Comparison of ENCODE assay signal across 22 cellular contexts in the genomic region with DNA sequence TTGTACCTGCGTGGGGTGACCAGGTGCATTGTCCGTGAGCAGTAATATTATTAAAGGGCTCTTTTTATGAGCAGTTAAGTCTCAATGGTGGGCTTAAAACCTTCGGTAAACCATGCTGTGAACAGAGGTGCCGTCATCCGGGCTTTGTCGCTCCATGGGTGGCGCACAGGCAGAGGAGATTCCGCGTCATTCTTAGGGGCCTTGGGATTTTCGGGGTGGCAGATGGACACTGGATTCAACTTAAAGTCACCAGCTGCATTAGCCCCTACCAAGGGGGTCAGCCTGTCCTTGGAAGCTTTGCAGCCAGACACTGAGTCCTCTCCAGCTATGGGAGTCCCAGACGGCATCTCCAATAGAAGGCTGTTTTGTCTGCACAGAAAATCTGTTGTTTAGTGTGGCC.
DNase-seq lines count a peak whose midpoint lies in the region; ATAC-seq and TF ChIP-seq lines count a peak whose summit lies in the region.
"Had no signal": no experiment of that assay in that cellular context is flagged by ENCODE, and none has a peak within 500 bp of the region (broad histone marks: within the 10 kb centered on the region; RNA-seq: fewer than 3 reads in every experiment).

No MANE protein-coding gene starts in this region.

- H3K9me3 Mint-ChIP-seq in activated naive CD4-positive, alpha-beta T cell treated with anti-CD3 and anti-CD28 coated beads, Interleukin-2, amount 50 U/mL, for 24 hours = peaks cover 14% of the 10 kb centered on the region
- peaks cover 20% of the 10 kb centered on the region for H3K9me3 Mint-ChIP-seq in activated naive CD4-positive, alpha-beta T cell treated with anti-CD3 and anti-CD28 coated beads, Interleukin-2, amount 10 ng/mL, durations not matched to agents 7 days and 5 days

- no peak overlapping the region for H3K4me3 Mint-ChIP-seq in activated naive CD4-positive, alpha-beta T cell treated with anti-CD3 and anti-CD28 coated beads, Interleukin-2, amount 50 U/mL, for 24 hours
- H3K4me3 Mint-ChIP-seq in activated naive CD4-positive, alpha-beta T cell treated with anti-CD3 and anti-CD28 coated beads, Interleukin-2, amount 10 ng/mL, durations not matched to agents 7 days and 5 days = no peak overlapping the region
- H3K4me3 Mint-ChIP-seq: activated CD4-positive, alpha-beta T cell treated with anti-CD3 and anti-CD28 coated beads, Interleukin-2, amount 10 ng/mL, durations not matched to agents 7 days and 5 days; CD8-positive, alpha-beta memory T cell; dendritic cell treated with granulocyte-macrophage colony-stimulating factor and Interleukin-4, amounts not matched to agents 40 ng/mL and 50 ng/mL, for 4 days had no signal

- H3K27ac ChIP-seq in RWPE2 (ENCODE audit: poor library complexity, severe bottlenecking) = no peak overlapping the region
- H3K27ac ChIP-seq in tibial artery = no peak overlapping the region
- no peak overlapping the region for H3K27ac ChIP-seq in sigmoid colon
- H3K27ac ChIP-seq: heart left ventricle, left ventricle myocardium inferior, thoracic aorta had no signal

- H3K36me3 ChIP-seq in RWPE2 (ENCODE audit: low read depth) = no peaks in the 10 kb centered on the region
- H3K36me3 ChIP-seq in mucosa of descending colon (ENCODE audit: low read depth) = no peaks in the 10 kb centered on the region
- H3K36me3 ChIP-seq in tibial artery = no peaks in the 10 kb centered on the region
- H3K36me3 ChIP-seq in sigmoid colon = no peaks in the 10 kb centered on the region
- H3K36me3 ChIP-seq: heart left ventricle, thoracic aorta had no signal

- CTCF ChIA-PET in activated naive CD4-positive, alpha-beta T cell treated with anti-CD3 and anti-CD28 coated beads, Interleukin-2, amount 10 ng/mL, durations not matched to agents 7 days and 5 days (lab: Charles Lee) = interaction anchor here (1.2 to 1.4 kb wide), 2 partner anchors 13 to 22 kb away, joined by 4 read pairs; no protein-coding TSS in a partner anchor

- H3K36me3 Mint-ChIP-seq in activated naive CD4-positive, alpha-beta T cell treated with anti-CD3 and anti-CD28 coated beads, Interleukin-2, amount 50 U/mL, for 24 hours = peaks cover 27% of the 10 kb centered on the region
- H3K36me3 Mint-ChIP-seq in activated naive CD4-positive, alpha-beta T cell treated with anti-CD3 and anti-CD28 coated beads, Interleukin-2, amount 10 ng/mL, durations not matched to agents 7 days and 5 days = peaks cover 21% of the 10 kb centered on the region

- H3K4me1 Mint-ChIP-seq in activated naive CD4-positive, alpha-beta T cell treated with anti-CD3 and anti-CD28 coated beads, Interleukin-2, amount 50 U/mL, for 24 hours = peaks cover 68% of the 10 kb centered on the region
- H3K4me1 Mint-ChIP-seq in activated naive CD4-positive, alpha-beta T cell treated with anti-CD3 and anti-CD28 coated beads, Interleukin-2, amount 10 ng/mL, durations not matched to agents 7 days and 5 days = peaks cover 44% of the 10 kb centered on the region

- ATAC-seq in RWPE2 (ENCODE audit: low read depth) (no peak), mucosa of descending colon (no peak)
- ATAC-seq: GM12878, heart left ventricle had no signal

- H3K9me3 ChIP-seq in RWPE2 (ENCODE audit: severe bottlenecking) (no peaks in the 10 kb centered on the region), mucosa of descending colon (peaks cover 11% of the 10 kb centered on the region), tibial artery (peaks cover 0 to 7% (median 0%) of the 10 kb centered on the region in 3 donors), sigmoid colon (peaks cover 0 to 6% (median 3%) of the 10 kb centered on the region in 4 donors)

- H3K27me3 ChIP-seq in RWPE2 (ENCODE audit: insufficient read depth, poor library complexity, severe bottlenecking) (no peaks in the 10 kb centered on the region), tibial artery (no peaks in the 10 kb centered on the region), sigmoid colon (no peaks in the 10 kb centered on the region)
- H3K27me3 ChIP-seq: heart left ventricle had no signal

- H3K4me3 ChIP-seq in RWPE2 (ENCODE audit: severe bottlenecking) (no peak overlapping the region), mucosa of descending colon (no peak overlapping the region), tibial artery (no peak overlapping the region), sigmoid colon (no peak overlapping the region)
- H3K4me3 ChIP-seq: GM12878, heart left ventricle, left ventricle myocardium inferior, thoracic aorta had no signal

- intact Hi-C loops in mucosa of descending colon (cut with DNase I, micrococcal nuclease) = no loop called here
- intact Hi-C loops in tibial artery (cut with DNase I; ENCODE audit: low total_unique reads) = no loop called here
- intact Hi-C loops in sigmoid colon (cut with DNase I) = loop anchor here (10.0 kb wide), 1 partner anchor 439 kb away; a partner anchor contains a TSS

- H3K4me1 ChIP-seq in RWPE2 (ENCODE audit: insufficient read depth, poor library complexity, severe bottlenecking) (no peaks in the 10 kb centered on the region), mucosa of descending colon (ENCODE audit: low read depth) (no peaks in the 10 kb centered on the region), tibial artery (peaks cover 0 to 27% (median 24%) of the 10 kb centered on the region in 4 donors), sigmoid colon (peaks cover 0 to 31% (median 25%) of the 10 kb centered on the region in 4 donors)

- TF ChIP-seq CTCF in RWPE2 (IDR thresholded peaks at IDR 0.05; ENCODE audit: poor library complexity, severe bottlenecking) = no peak
- TF ChIP-seq CTCF in mucosa of descending colon (IDR thresholded peaks at IDR 0.05) = no peak
- no peak for TF ChIP-seq CTCF in tibial artery (IDR thresholded peaks at IDR 0.05)
- no peak for TF ChIP-seq CTCF in sigmoid colon (IDR thresholded peaks at IDR 0.05)

- DNase-seq in activated naive CD4-positive, alpha-beta T cell treated with anti-CD3 and anti-CD28 coated beads, Interleukin-2, amount 10 ng/mL, durations not matched to agents 7 days and 5 days = no peak
- DNase-seq in RWPE2 (ENCODE audit: low spot score) (peak; percentile 14), mucosa of descending colon (peak in 2 of 3 donors; percentile 3 to 10), tibial artery (peak; percentile 13 to 21), sigmoid colon (no peak), NCI-H748 (lab: John Stamatoyannopoulos, UW; ENCODE audit: unreplicated experiment) (no peak), NCI-H2081 (lab: John Stamatoyannopoulos, UW) (no peak)
- DNase-seq: activated CD4-positive, alpha-beta T cell treated with anti-CD3 and anti-CD28 coated beads, Interleukin-2, amount 10 ng/mL, durations not matched to agents 7 days and 5 days; activated T-cell treated with anti-CD3 and anti-CD28 coated beads, Interleukin-2, amount 50 U/mL, for 1 hour; DMS53; left ventricle myocardium inferior; NCI-H146; NCI-H2171 treated with DMSO at 0.1 percent for 48 hours; NCI-H526 treated with DMSO at 0.1 percent for 48 hours; retina; SHP77 treated with DMSO at 0.1 percent for 48 hours had no signal

- TF ChIP-seq POLR2A in sigmoid colon (IDR thresholded peaks at IDR 0.05) = no peak

- peak overlapping the region; percentile 56 for H3K27ac Mint-ChIP-seq in activated naive CD4-positive, alpha-beta T cell treated with anti-CD3 and anti-CD28 coated beads, Interleukin-2, amount 50 U/mL, for 24 hours
- no peak overlapping the region for H3K27ac Mint-ChIP-seq in activated naive CD4-positive, alpha-beta T cell treated with anti-CD3 and anti-CD28 coated beads, Interleukin-2, amount 10 ng/mL, durations not matched to agents 7 days and 5 days
- H3K27ac Mint-ChIP-seq: activated CD4-positive, alpha-beta T cell treated with anti-CD3 and anti-CD28 coated beads, Interleukin-2, amount 10 ng/mL, durations not matched to agents 7 days and 5 days; dendritic cell treated with granulocyte-macrophage colony-stimulating factor and Interleukin-4, amounts not matched to agents 40 ng/mL and 50 ng/mL, for 4 days had no signal

- no peaks in the 10 kb centered on the region for H3K27me3 Mint-ChIP-seq in activated naive CD4-positive, alpha-beta T cell treated with anti-CD3 and anti-CD28 coated beads, Interleukin-2, amount 50 U/mL, for 24 hours
- no peaks in the 10 kb centered on the region for H3K27me3 Mint-ChIP-seq in activated naive CD4-positive, alpha-beta T cell treated with anti-CD3 and anti-CD28 coated beads, Interleukin-2, amount 10 ng/mL, durations not matched to agents 7 days and 5 days
- H3K27me3 Mint-ChIP-seq: activated CD4-positive, alpha-beta T cell treated with anti-CD3 and anti-CD28 coated beads, Interleukin-2, amount 10 ng/mL, durations not matched to agents 7 days and 5 days had no signal

- TF ChIP-seq EP300 in sigmoid colon (IDR thresholded peaks at IDR 0.05) = no peak

- whole genome bisulfite sequencing in sigmoid colon, 2 donors = 92 to 96% methylated on average over 11 of the region's 11 CpGs

Comparison
In these comparisons a context has a peak if more than half of its experiments do, and no peak if none do; other contexts are left out.
1. DNase-seq: peak in RWPE2 (single experiment), mucosa of descending colon (2 of 3) and tibial artery (2 of 2); none in activated naive CD4-positive, alpha-beta T cell treated with anti-CD3 and anti-CD28 coated beads, Interleukin-2, amount 10 ng/mL, durations not matched to agents 7 days and 5 days (single experiment), sigmoid colon (single experiment), NCI-H748 (single experiment) and NCI-H2081 (0 of 2).